In genomic region chr10:72260588-72261322, GRCh38 we compare ENCODE assay signal across 8 cellular contexts. TPM values are rescaled to one million over a fixed set of nuclear protein-coding genes. Genes with fewer than 3 reads are reported as not detected.
DNase-seq lines count a peak whose midpoint lies in the region; ATAC-seq, FAIRE-seq and TF ChIP-seq lines count a peak whose summit lies in the region.

No MANE protein-coding gene starts in this region.

- H3K9ac ChIP-seq in iPS-18a (ENCODE audit: low read length) = peak overlapping the region; percentile 55

- no peak for TF ChIP-seq POLR2A in GM12891 (IDR thresholded peaks at IDR 0.05; ENCODE audit: low read depth, low read length)

- in situ Hi-C loops in brain microvascular endothelial cell (cut with HindIII; ENCODE audit: low pct_ligation_motif_present, low sequenced_read_pairs) = no loop called here

- peaks cover 45% of the 10 kb centered on the region for H3K4me1 ChIP-seq in iPS-18a (ENCODE audit: control insufficient read depth, low read depth, low read length)

- ATAC-seq in HG02588 (IDR thresholded peaks at IDR 0.05; ENCODE audit: unreplicated experiment) = peak; percentile 59

- H3K27ac ChIP-seq in brain microvascular endothelial cell (peak overlapping the region; percentile 75), iPS-18a (ENCODE audit: low read length) (peak overlapping the region; percentile 79), skin epidermis (peak overlapping the region; percentile 43 to 96 (median 88))

- H3K27me3 ChIP-seq in brain microvascular endothelial cell (replicated peaks) = no peaks in the 10 kb centered on the region
- no peaks in the 10 kb centered on the region for H3K27me3 ChIP-seq in iPS-18a (ENCODE audit: control insufficient read depth, insufficient read depth, low read length)

- TF ChIP-seq CTCF in brain microvascular endothelial cell (IDR thresholded peaks at IDR 0.05; ENCODE audit: low read depth, low read length, missing control alignments) = peak; percentile 31

- DNase-seq in GM12891 (ENCODE audit: insufficient read length, low spot score) (peak; percentile 64), NCI-H1092 (lab: John Stamatoyannopoulos, UW) (peak; percentile 67), UCSD-AML1 (lab: John Stamatoyannopoulos, UW; ENCODE audit: unreplicated experiment) (peak; percentile 80), brain microvascular endothelial cell (peak; percentile 55), NCI-H2196 treated with DMSO at 0.1 percent for 48 hours (lab: John Stamatoyannopoulos, UW; ENCODE audit: unreplicated experiment) (no peak)

- no peaks in the 10 kb centered on the region for H3K36me3 ChIP-seq in brain microvascular endothelial cell (replicated peaks)
- no peaks in the 10 kb centered on the region for H3K36me3 ChIP-seq in iPS-18a (ENCODE audit: control insufficient read depth, low read depth, low read length)

- H3K4me3 ChIP-seq in brain microvascular endothelial cell (ENCODE audit: low read depth, low read length) = peak overlapping the region; percentile 57
- peak overlapping the region; percentile 56 for H3K4me3 ChIP-seq in iPS-18a (ENCODE audit: low read length)
- peak overlapping the region; percentile 16 to 45 (median 38) for H3K4me3 ChIP-seq in skin epidermis

- H3K9me3 ChIP-seq in iPS-18a (ENCODE audit: control insufficient read depth, low read depth, low read length) = no peaks in the 10 kb centered on the region

- peak; percentile 96 for FAIRE-seq in GM12891 (lab: Jason Lieb, UNC)

TF ChIP-seq in GM12891, 5 proteins besides CTCF, POLR2A, EP300 and RAD21:
- TF ChIP-seq POU2F2 (IDR thresholded peaks at IDR 0.05; ENCODE audit: low read depth, low read length) (no peak), POLR2AphosphoS5 (IDR thresholded peaks at IDR 0.05; ENCODE audit: low read depth, low read length) (no peak; the same call in 1 of the 2 replicates), TAF1 (IDR thresholded peaks at IDR 0.05; ENCODE audit: low read depth, low read length) (no peak), SPI1 (IDR thresholded peaks at IDR 0.05; ENCODE audit: low read depth, low read length) (no peak), PAX5 (IDR thresholded peaks at IDR 0.05; ENCODE audit: insufficient read depth, low read length, severe bottlenecking) (no peak)

RNA-seq across cellular contexts. Expression of gene DDIT4, which starts 13.0 kb away (rescaled TPM):
- 93.2 TPM for polyA plus RNA-seq in GM12891 (2012; ENCODE audit: low read depth, missing spikeins)

RNA-seq across cellular contexts. Expression of gene ASCC1, which starts 44.7 kb away (rescaled TPM):
- 36.5 TPM for polyA plus RNA-seq in GM12891 (2012; ENCODE audit: low read depth, missing spikeins)

RNA-seq across cellular contexts. Expression of gene ANAPC16, which starts 44.9 kb away (rescaled TPM):
- 101 TPM for polyA plus RNA-seq in GM12891 (2012; ENCODE audit: low read depth, missing spikeins)
